In the genomic region with DNA sequence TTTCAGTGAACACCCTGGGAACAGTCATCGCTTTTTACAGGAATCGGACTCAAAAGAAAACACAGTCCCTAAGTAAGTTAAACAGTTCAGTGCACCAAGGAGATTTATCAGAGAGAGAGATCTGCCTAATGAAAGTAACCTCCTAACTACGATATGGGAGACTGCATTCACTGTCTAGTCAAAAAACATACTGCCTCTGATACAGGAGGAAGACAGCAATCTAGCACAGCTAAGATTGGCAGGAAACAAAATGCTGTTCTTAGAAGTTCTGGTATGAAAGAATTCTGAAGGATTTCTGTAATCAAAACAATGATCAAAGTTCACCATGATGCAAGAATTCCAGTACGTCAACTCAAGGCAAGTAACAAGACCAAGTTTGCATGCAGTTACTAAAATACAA, we compare ENCODE assay signal across 15 cellular contexts.
DNase-seq lines count a peak whose midpoint lies in the region; ATAC-seq and TF ChIP-seq lines count a peak whose summit lies in the region.
"Had no signal": no experiment of that assay in that cellular context is flagged by ENCODE, and none has a peak within 500 bp of the region (broad histone marks: within the 10 kb centered on the region; RNA-seq: fewer than 3 reads in every experiment).

No MANE protein-coding gene starts in this region.

- peak; percentile 61 to 65 for ATAC-seq in activated naive CD4-positive, alpha-beta T cell treated with anti-CD3 and anti-CD28 coated beads, Interleukin-2, amount 50 U/mL, for 72 hours
- peak; percentile 56 for ATAC-seq in upper lobe of right lung
- ATAC-seq in GM19452 (IDR thresholded peaks at IDR 0.05; ENCODE audit: unreplicated experiment): no peak
- ATAC-seq in HG02885 (IDR thresholded peaks at IDR 0.05; ENCODE audit: poor library complexity, unreplicated experiment): no peak

- H3K4me1 ChIP-seq in muscle layer of colon (ENCODE audit: insufficient read depth, low read length) (peaks cover 7% of the 10 kb centered on the region), upper lobe of right lung (peaks cover 17% of the 10 kb centered on the region)

- H3K4me3 ChIP-seq in muscle layer of colon (ENCODE audit: low read depth in 1 of 2, low read length in 2 of 2) (no peak overlapping the region), upper lobe of right lung (no peak overlapping the region)
- H3K4me3 ChIP-seq: heart left ventricle had no signal

- H3K27me3 ChIP-seq in muscle layer of colon (ENCODE audit: control insufficient read depth in 1 of 2, insufficient read depth in 2 of 2, low read length in 2 of 2): no peaks in the 10 kb centered on the region
- H3K27me3 ChIP-seq in upper lobe of right lung: no peaks in the 10 kb centered on the region
- H3K27me3 ChIP-seq: dorsolateral prefrontal cortex, heart left ventricle had no signal

- H3K4me3 Mint-ChIP-seq in endothelial cell (ENCODE audit: unreplicated experiment): no peak overlapping the region
- H3K4me3 Mint-ChIP-seq: memory B cell had no signal

- no peaks in the 10 kb centered on the region for H3K36me3 ChIP-seq in muscle layer of colon (ENCODE audit: insufficient read depth, low read length)
- H3K36me3 ChIP-seq in upper lobe of right lung: no peaks in the 10 kb centered on the region
- H3K36me3 ChIP-seq: heart left ventricle had no signal

- H3K9me3 Mint-ChIP-seq in activated naive CD4-positive, alpha-beta T cell treated with anti-CD3 and anti-CD28 coated beads, Interleukin-2, amount 50 U/mL, for 72 hours: no peaks in the 10 kb centered on the region
- no peaks in the 10 kb centered on the region for H3K9me3 Mint-ChIP-seq in endothelial cell (ENCODE audit: unreplicated experiment)
- H3K9me3 Mint-ChIP-seq: memory B cell had no signal

- H3K27me3 Mint-ChIP-seq in endothelial cell (ENCODE audit: unreplicated experiment): no peaks in the 10 kb centered on the region

- no peaks in the 10 kb centered on the region for H3K9me3 ChIP-seq in muscle layer of colon (ENCODE audit: low read length)
- H3K9me3 ChIP-seq in upper lobe of right lung: no peaks in the 10 kb centered on the region
- H3K9me3 ChIP-seq: heart left ventricle had no signal

- no peak overlapping the region for H3K9ac ChIP-seq in muscle layer of colon (ENCODE audit: low read length)

- DNase-seq in activated naive CD4-positive, alpha-beta T cell treated with anti-CD3 and anti-CD28 coated beads, Interleukin-2, amount 50 U/mL, for 72 hours (ENCODE audit: low spot score in 2 of 2): no peak
- no peak for DNase-seq in activated naive CD4-positive, alpha-beta T cell (lab: John Stamatoyannopoulos, UW)
- DNase-seq in endothelial cell (ENCODE audit: low spot score): no peak
- no peak for DNase-seq in upper lobe of right lung
- no peak for DNase-seq in Ammon's horn (ENCODE audit: low spot score)
- DNase-seq: dorsolateral prefrontal cortex, GDM1, heart left ventricle, NCI-H510A, retina had no signal

- peak overlapping the region in 1 of 2 donors; percentile 17 for H3K27ac Mint-ChIP-seq in activated naive CD4-positive, alpha-beta T cell treated with anti-CD3 and anti-CD28 coated beads, Interleukin-2, amount 50 U/mL, for 72 hours
- peak overlapping the region; percentile 1 for H3K27ac Mint-ChIP-seq in endothelial cell (ENCODE audit: unreplicated experiment)
- H3K27ac Mint-ChIP-seq: memory B cell had no signal

- TF ChIP-seq CTCF in endothelial cell (IDR thresholded peaks at IDR 0.05; ENCODE audit: unreplicated experiment): no peak
- no peak for TF ChIP-seq CTCF in upper lobe of right lung (IDR thresholded peaks at IDR 0.05)

- peak overlapping the region; percentile 46 for H3K27ac ChIP-seq in muscle layer of colon (ENCODE audit: low read depth, low read length)
- peak overlapping the region; percentile 28 for H3K27ac ChIP-seq in upper lobe of right lung
- H3K27ac ChIP-seq: heart left ventricle, RWPE1 had no signal

- intact Hi-C loops in upper lobe of right lung (cut with DNase I): no loop called here

- H3K4me1 Mint-ChIP-seq in endothelial cell (ENCODE audit: unreplicated experiment): peaks cover 23% of the 10 kb centered on the region

- no peaks in the 10 kb centered on the region for H3K36me3 Mint-ChIP-seq in activated naive CD4-positive, alpha-beta T cell treated with anti-CD3 and anti-CD28 coated beads, Interleukin-2, amount 50 U/mL, for 72 hours
- no peaks in the 10 kb centered on the region for H3K36me3 Mint-ChIP-seq in endothelial cell (ENCODE audit: low read depth, unreplicated experiment)
- H3K36me3 Mint-ChIP-seq: memory B cell had no signal

Comparison
In these comparisons a context has a peak if more than half of its experiments do, and no peak if none do; other contexts are left out.
1. ATAC-seq: peak in activated naive CD4-positive, alpha-beta T cell treated with anti-CD3 and anti-CD28 coated beads, Interleukin-2, amount 50 U/mL, for 72 hours (2 of 2) and upper lobe of right lung (single experiment); none in GM19452 (single experiment) and HG02885 (single experiment).